In the genomic region with DNA sequence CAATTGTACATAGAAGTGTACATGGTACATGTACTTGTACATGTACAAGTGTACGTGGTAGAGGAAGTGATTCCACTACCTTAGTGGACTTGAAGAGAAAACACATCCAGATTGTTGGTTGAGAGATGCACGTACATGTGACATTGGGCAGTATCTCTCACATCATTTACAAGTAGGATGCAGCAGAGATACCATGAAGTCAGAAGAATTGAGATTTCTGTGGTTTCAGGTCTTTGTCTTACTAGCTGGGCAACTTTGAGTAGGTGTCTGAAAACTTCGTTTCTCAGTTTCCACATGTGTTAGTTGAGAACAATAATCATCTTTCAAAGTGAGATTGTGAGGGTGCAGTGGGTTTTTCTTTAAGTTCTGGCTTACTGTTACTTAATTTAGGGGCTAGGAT, we compare ENCODE assay signal across 11 cellular contexts.
DNase-seq lines count a peak whose midpoint lies in the region; ATAC-seq lines count a peak whose summit lies in the region.
"Had no signal": no experiment of that assay in that cellular context is flagged by ENCODE, and none has a peak within 500 bp of the region (broad histone marks: within the 10 kb centered on the region; RNA-seq: fewer than 3 reads in every experiment).

No MANE protein-coding gene starts in this region.

- no peak for DNase-seq in activated naive CD4-positive, alpha-beta T cell treated with anti-CD3 and anti-CD28 coated beads, Interleukin-2, amount 10 ng/mL, durations not matched to agents 7 days and 5 days
- DNase-seq in activated naive CD4-positive, alpha-beta T cell treated with Interleukin-2 at 50 U/mL for 16 hours: no peak
- DNase-seq in stimulated activated naive CD8-positive, alpha-beta T cell treated with anti-CD3 and anti-CD28 coated beads, Interleukin-15, amount 100 ng/mL, for 72 hours: peak in 1 of 2 donors; percentile 23
- no peak for DNase-seq in NOMO-1 treated with DMSO at 0.1 percent for 48 hours (lab: John Stamatoyannopoulos, UW; ENCODE audit: unreplicated experiment)
- no peak for DNase-seq in MV-4-11 (lab: John Stamatoyannopoulos, UW)
- no peak for DNase-seq in NCI-H524 (lab: John Stamatoyannopoulos, UW)
- DNase-seq: SK-N-SH had no signal

- H3K27me3 Mint-ChIP-seq in activated naive CD4-positive, alpha-beta T cell treated with anti-CD3 and anti-CD28 coated beads, Interleukin-2, amount 10 ng/mL, durations not matched to agents 7 days and 5 days: no peaks in the 10 kb centered on the region
- peaks cover 7% of the 10 kb centered on the region for H3K27me3 Mint-ChIP-seq in stimulated activated naive CD8-positive, alpha-beta T cell treated with anti-CD3 and anti-CD28 coated beads, Interleukin-15, amount 100 ng/mL, for 72 hours
- H3K27me3 Mint-ChIP-seq: progenitor cell of endocrine pancreas had no signal

- peaks cover 14% of the 10 kb centered on the region for H3K4me1 Mint-ChIP-seq in activated naive CD4-positive, alpha-beta T cell treated with anti-CD3 and anti-CD28 coated beads, Interleukin-2, amount 10 ng/mL, durations not matched to agents 7 days and 5 days
- peaks cover 20% of the 10 kb centered on the region for H3K4me1 Mint-ChIP-seq in stimulated activated naive CD8-positive, alpha-beta T cell treated with anti-CD3 and anti-CD28 coated beads, Interleukin-15, amount 100 ng/mL, for 72 hours

- H3K36me3 Mint-ChIP-seq in activated naive CD4-positive, alpha-beta T cell treated with anti-CD3 and anti-CD28 coated beads, Interleukin-2, amount 10 ng/mL, durations not matched to agents 7 days and 5 days: no peaks in the 10 kb centered on the region

- peak; percentile 80 for ATAC-seq in GM21737 (IDR thresholded peaks at IDR 0.05; ENCODE audit: unreplicated experiment)
- ATAC-seq in HG03342 (IDR thresholded peaks at IDR 0.05; ENCODE audit: unreplicated experiment): peak; percentile 83
- peak; percentile 94 for ATAC-seq in stimulated activated naive CD8-positive, alpha-beta T cell treated with anti-CD3 and anti-CD28 coated beads, Interleukin-15, amount 100 ng/mL, for 72 hours
- ATAC-seq: left lobe of liver had no signal

- H3K4me3 Mint-ChIP-seq in activated naive CD4-positive, alpha-beta T cell treated with anti-CD3 and anti-CD28 coated beads, Interleukin-2, amount 10 ng/mL, durations not matched to agents 7 days and 5 days: no peak overlapping the region
- H3K4me3 Mint-ChIP-seq in stimulated activated naive CD8-positive, alpha-beta T cell treated with anti-CD3 and anti-CD28 coated beads, Interleukin-15, amount 100 ng/mL, for 72 hours: peak overlapping the region; percentile 45 to 53

- H3K9me3 Mint-ChIP-seq in activated naive CD4-positive, alpha-beta T cell treated with anti-CD3 and anti-CD28 coated beads, Interleukin-2, amount 10 ng/mL, durations not matched to agents 7 days and 5 days: no peaks in the 10 kb centered on the region
- no peaks in the 10 kb centered on the region for H3K9me3 Mint-ChIP-seq in stimulated activated naive CD8-positive, alpha-beta T cell treated with anti-CD3 and anti-CD28 coated beads, Interleukin-15, amount 100 ng/mL, for 72 hours

- CTCF ChIA-PET in activated naive CD4-positive, alpha-beta T cell treated with anti-CD3 and anti-CD28 coated beads, Interleukin-2, amount 10 ng/mL, durations not matched to agents 7 days and 5 days (lab: Charles Lee): interaction anchor here (1.0 kb wide), 1 partner anchor 271 kb away, joined by 3 read pairs; a partner anchor contains a TSS

- H3K27ac Mint-ChIP-seq in activated naive CD4-positive, alpha-beta T cell treated with anti-CD3 and anti-CD28 coated beads, Interleukin-2, amount 10 ng/mL, durations not matched to agents 7 days and 5 days: peak overlapping the region; percentile 0
- peak overlapping the region in 1 of 2 donors; percentile 82 for H3K27ac Mint-ChIP-seq in stimulated activated naive CD8-positive, alpha-beta T cell treated with anti-CD3 and anti-CD28 coated beads, Interleukin-15, amount 100 ng/mL, for 72 hours
- H3K27ac Mint-ChIP-seq: progenitor cell of endocrine pancreas had no signal
